In genomic region chr18:70166668-70167067, GRCh38 we compare ENCODE assay signal across 28 cellular contexts. TPM values are rescaled to one million over a fixed set of nuclear protein-coding genes. Genes with fewer than 3 reads are reported as not detected.
DNase-seq lines count a peak whose midpoint lies in the region; ATAC-seq, FAIRE-seq and TF ChIP-seq lines count a peak whose summit lies in the region.
"Had no signal": no experiment of that assay in that cellular context is flagged by ENCODE, and none has a peak within 500 bp of the region (broad histone marks: within the 10 kb centered on the region; RNA-seq: fewer than 3 reads in every experiment).

No MANE protein-coding gene starts in this region.

- no peak overlapping the region for H3K27ac Mint-ChIP-seq in mesothelial cell of epicardium
- H3K27ac Mint-ChIP-seq: activated naive CD4-positive, alpha-beta T cell treated with anti-CD3 and anti-CD28 coated beads, Interleukin-2, amount 50 U/mL, for 72 hours; activated T-helper 17 cell treated with anti-CD3 and anti-CD28 coated beads, Interleukin-2, amount 50 U/mL, for 72 hours; B cell; nephron had no signal

- intact Hi-C loops in right lobe of liver (cut with DNase I) = no loop called here

- no peaks in the 10 kb centered on the region for H3K27me3 Mint-ChIP-seq in mesothelial cell of epicardium (ENCODE audit: low read depth)
- H3K27me3 Mint-ChIP-seq: activated T-helper 17 cell treated with anti-CD3 and anti-CD28 coated beads, Interleukin-2, amount 50 U/mL, for 72 hours; B cell had no signal

- H3K9me3 Mint-ChIP-seq in mesothelial cell of epicardium = peaks cover 8% of the 10 kb centered on the region

- TF ChIP-seq CTCF in AG10803 (conservative IDR thresholded peaks at IDR 0.05; ENCODE audit: low read length) (no peak), right lobe of liver (IDR thresholded peaks at IDR 0.05) (no peak), mesothelial cell of epicardium (IDR thresholded peaks at IDR 0.05; ENCODE audit: unreplicated experiment) (no peak)

- WGBS in right lobe of liver (ENCODE audit: insufficient coverage, low coverage, low lambda C conversion rate, missing lambda C conversion rate) = 15% methylated on average over 3 of the region's 3 CpGs

- no peak for TF ChIP-seq POLR2A in right lobe of liver (IDR thresholded peaks at IDR 0.05)

- no peaks in the 10 kb centered on the region for H3K27me3 ChIP-seq in SJSA1 (replicated peaks)
- H3K27me3 ChIP-seq in right lobe of liver = no peaks in the 10 kb centered on the region
- H3K27me3 ChIP-seq: ovary had no signal

- no peaks in the 10 kb centered on the region for H3K4me1 Mint-ChIP-seq in mesothelial cell of epicardium
- H3K4me1 Mint-ChIP-seq: activated T-helper 17 cell treated with anti-CD3 and anti-CD28 coated beads, Interleukin-2, amount 50 U/mL, for 72 hours; B cell; nephron had no signal

- peak overlapping the region; percentile 12 for H3K4me3 ChIP-seq in AG10803 (ENCODE audit: low read length)
- H3K4me3 ChIP-seq in SJSA1 = no peak overlapping the region
- peak overlapping the region in 2 of 3 donors; percentile 19 to 22 for H3K4me3 ChIP-seq in right lobe of liver
- H3K4me3 ChIP-seq: coronary artery, left ventricle myocardium inferior, ovary had no signal

- ATAC-seq in right lobe of liver = peak; percentile 21 to 59 (median 46)
- no peak for ATAC-seq in HG02938 (IDR thresholded peaks at IDR 0.05; ENCODE audit: unreplicated experiment)
- ATAC-seq: activated naive CD4-positive, alpha-beta T cell treated with anti-CD3 and anti-CD28 coated beads, Interleukin-2, amount 50 U/mL, for 72 hours; activated T-helper 17 cell treated with anti-CD3 and anti-CD28 coated beads, Interleukin-2, amount 50 U/mL, for 72 hours had no signal

- H3K36me3 ChIP-seq in SJSA1 (peaks cover 27% of the 10 kb centered on the region), right lobe of liver (no peaks in the 10 kb centered on the region)
- H3K36me3 ChIP-seq: ovary, WERI-Rb-1 had no signal

- H3K9me3 ChIP-seq in SJSA1 (replicated peaks) (no peaks in the 10 kb centered on the region), right lobe of liver (no peaks in the 10 kb centered on the region)
- H3K9me3 ChIP-seq: left ventricle myocardium inferior, ovary had no signal

- no peak overlapping the region for H3K4me3 Mint-ChIP-seq in mesothelial cell of epicardium
- H3K4me3 Mint-ChIP-seq: activated T-helper 17 cell treated with anti-CD3 and anti-CD28 coated beads, Interleukin-2, amount 50 U/mL, for 72 hours; B cell; nephron had no signal

- H3K27ac ChIP-seq in SJSA1 (0 out of 2 replicates have a peak overlapping the region, but pooled peaks have one; percentile 10), right lobe of liver (peak overlapping the region in 2 of 3 donors; percentile 56 to 63)
- H3K27ac ChIP-seq: coronary artery, left ventricle myocardium inferior, ovary, WERI-Rb-1 had no signal

- no peak for DNase-seq in AG10803 (ENCODE audit: low read depth)
- DNase-seq in SJSA1 (ENCODE audit: low read depth in 1 of 2, low spot score in 2 of 2) = no peak
- no peak for DNase-seq in right lobe of liver
- DNase-seq in activated effector memory CD4-positive, alpha-beta T cell treated with Interleukin-2 at 50 U/mL for 16 hours = no peak
- no peak for DNase-seq in Kasumi-1 (lab: John Stamatoyannopoulos, UW)
- DNase-seq in mesothelial cell of epicardium (ENCODE audit: low spot score in 2 of 2, unreplicated experiment in 2 of 2) = no peak
- DNase-seq: anterior cingulate cortex; COR-L47; DMS79; GF-D8; hypothalamus; Karpas-422; left ventricle myocardium inferior; MV-4-11; NCI-H146; NCI-H2107; ovary; stimulated activated CD4-positive, alpha-beta T cell treated with anti-CD3 and anti-CD28 coated beads, Interleukin-12 subunit alpha, Interleukin-12 subunit beta, amount 100 ng/mL, for 4 hours; stimulated activated CD4-positive, alpha-beta T cell treated with anti-CD3 and anti-CD28 coated beads, Interleukin-4, amount 100 ng/mL, for 1 hour; trophoblast cell; WERI-Rb-1 had no signal

- H3K4me1 ChIP-seq in SJSA1 (replicated peaks) (no peaks in the 10 kb centered on the region; the same call in 1 of the 2 replicates), right lobe of liver (peaks cover 0 to 7% (median 0%) of the 10 kb centered on the region in 4 donors)

- peak; percentile 23 for FAIRE-seq in endometrium (lab: Jason Lieb, UNC)

- H3K36me3 Mint-ChIP-seq in mesothelial cell of epicardium = peaks cover 22% of the 10 kb centered on the region

RNA-seq across cellular contexts. Expression of gene RTTN, which starts 38.8 kb away (rescaled TPM):
- 26.3 and 30.5 TPM in 2 replicates for total RNA-seq in SJSA1 (2014; rRNA removed; shearing (Covaris generic))
- total RNA-seq in right lobe of liver = 1 to 10 TPM; 2.3 to 7.4 (median 6.5) TPM
- 23.1 to 25.6 TPM (median 24.9 TPM) in 3 replicates for total RNA-seq in mesothelial cell of epicardium
